In genomic region chr4:21005647-21006046, GRCh38 we compare ENCODE assay signal across 35 cellular contexts.
DNase-seq lines count a peak whose midpoint lies in the region; ATAC-seq, FAIRE-seq and TF ChIP-seq lines count a peak whose summit lies in the region.
"Had no signal": no experiment of that assay in that cellular context is flagged by ENCODE, and none has a peak within 500 bp of the region (broad histone marks: within the 10 kb centered on the region; RNA-seq: fewer than 3 reads in every experiment).

No MANE protein-coding gene starts in this region.

- H2BK120ac ChIP-seq in IMR-90 (ENCODE audit: low read depth, low read length), result no peak overlapping the region
- no peak overlapping the region for H2BK120ac ChIP-seq in H1 (replicated peaks; ENCODE audit: low read depth, low read length)

- H2AFZ ChIP-seq in HepG2 (ENCODE audit: low read length) (no peak overlapping the region), IMR-90 (replicated peaks; ENCODE audit: low read length, poor library complexity) (no peak overlapping the region), K562 (ENCODE audit: low read depth, low read length) (no peak overlapping the region), H1 (ENCODE audit: low read length) (no peak overlapping the region)

- no peaks in the 10 kb centered on the region; the same call in 1 of the 2 replicates for H3K23me2 ChIP-seq in H1 (ENCODE audit: low read depth, low read length)

- H3K27ac ChIP-seq in HepG2 (ENCODE audit: extremely low read length, insufficient read depth, low read length) (no peak overlapping the region), right lobe of liver (no peak overlapping the region), IMR-90 (ENCODE audit: insufficient read depth, low read length) (no peak overlapping the region), K562 (ENCODE audit: extremely low read depth, low read depth, low read length) (no peak overlapping the region), H1 (ENCODE audit: low read depth, low read length) (no peak overlapping the region)
- H3K27ac ChIP-seq: 22Rv1; A549; BLaER1; BLaER1 treated with 17β-estradiol and CSF1 and Interleukin-3, amounts not matched to agents 10 nM and 100 nM; C4-2B had no signal

- POLR2A ChIA-PET in HepG2 (lab: Yijun Ruan, JAX) (no interaction called here), IMR-90 (lab: Charles Lee; ENCODE audit: unreplicated experiment) (no interaction called here), K562 (lab: Yijun Ruan, JAX) (no interaction called here), H1 (lab: Charles Lee; ENCODE audit: partially characterized antibody) (no interaction called here)

- no peak overlapping the region for H3K14ac ChIP-seq in IMR-90 (replicated peaks; ENCODE audit: low read depth, low read length)
- H3K14ac ChIP-seq in H1 (ENCODE audit: insufficient read length), result no peak overlapping the region

- H3K23ac ChIP-seq in IMR-90 (ENCODE audit: low read depth, low read length) (no peak overlapping the region), H1 (ENCODE audit: insufficient read length) (no peak overlapping the region)

- H4K91ac ChIP-seq in IMR-90 (ENCODE audit: insufficient read depth, low read depth, low read length) (no peak overlapping the region), H1 (replicated peaks; ENCODE audit: insufficient read length, low read length) (no peak overlapping the region)

- intact Hi-C loops in HepG2 (cut with micrococcal nuclease; ENCODE audit: unreplicated experiment), result no loop called here
- intact Hi-C loops in right lobe of liver (cut with DNase I), result no loop called here
- intact Hi-C loops in IMR-90 (cut with micrococcal nuclease), result no loop called here
- intact Hi-C loops in K562 (cut with micrococcal nuclease), result no loop called here

- no peak for TF ChIP-seq CTCF in HepG2 (CRISPR knock-in tag; IDR thresholded peaks at IDR 0.05)
- TF ChIP-seq CTCF in right lobe of liver (IDR thresholded peaks at IDR 0.05), result no peak
- no peak for TF ChIP-seq CTCF in IMR-90 (conservative IDR thresholded peaks at IDR 0.05; ENCODE audit: low read depth, low read length)
- TF ChIP-seq CTCF in K562 (IDR thresholded peaks at IDR 0.05 in 2 of 3, conservative IDR thresholded peaks at IDR 0.05 in 1 of 3; ENCODE audit: insufficient read depth in 2 of 3, low read depth in 1 of 3, low read length in 3 of 3), result no peak
- no peak for TF ChIP-seq CTCF in H1 (IDR thresholded peaks at IDR 0.05; ENCODE audit: control extremely low read depth in 1 of 3, insufficient read depth in 1 of 3, low read depth in 1 of 3, low read length in 3 of 3)

- H2BK12ac ChIP-seq in H1 (ENCODE audit: low read depth, low read length), result no peak overlapping the region

- H2BK20ac ChIP-seq in IMR-90 (ENCODE audit: low read depth, low read length), result no peak overlapping the region
- no peak overlapping the region for H2BK20ac ChIP-seq in H1 (ENCODE audit: low read length)

- H2BK15ac ChIP-seq in IMR-90 (ENCODE audit: low read depth, low read length), result no peak overlapping the region
- H2BK15ac ChIP-seq in H1 (ENCODE audit: low read length), result no peak overlapping the region

- dilution Hi-C loops in IMR-90 (cut with HindIII; ENCODE audit: low sequenced_read_pairs, unreplicated experiment), result no loop called here

- no peak for DNase-seq in HepG2 (ENCODE audit: low spot score)
- no peak for DNase-seq in right lobe of liver
- no peak for DNase-seq in IMR-90
- DNase-seq in K562 (ENCODE audit: extremely low read depth in 1 of 4, low spot score in 3 of 4), result no peak
- no peak for DNase-seq in H1 (ENCODE audit: low read depth in 1 of 2, low spot score in 2 of 2)
- DNase-seq: 8988T; ACHN; AML-193; BE2C; C1 segment of cervical spinal cord; Caco-2; Calu3; CD4-positive, alpha-beta memory T cell; CD4-positive, alpha-beta T cell; CD4-positive, CD25-positive, alpha-beta regulatory T cell; CD8-positive, alpha-beta memory T cell; CD8-positive, alpha-beta T cell; COR-L47; DMS 273 treated with DMSO at 0.1 percent for 48 hours; DMS153; DMS53; DMS79; DMS79 treated with DMSO at 0.1 percent for 48 hours; DND-41; EL had no signal

- no peak for TF ChIP-seq EP300 in HepG2 (IDR thresholded peaks at IDR 0.05; ENCODE audit: low read depth in 2 of 2, low read length in 2 of 2)
- TF ChIP-seq EP300 in HepG2 (CRISPR knock-in tag; IDR thresholded peaks at IDR 0.05; ENCODE audit: borderline replicate concordance), result no peak
- TF ChIP-seq EP300 in K562 (IDR thresholded peaks at IDR 0.05; ENCODE audit: low read length), result no peak
- no peak for TF ChIP-seq EP300 in H1 (IDR thresholded peaks at IDR 0.05; ENCODE audit: borderline replicate concordance in 1 of 2, low read depth in 2 of 2, low read length in 2 of 2)

- no peak overlapping the region for H3K4ac ChIP-seq in IMR-90 (ENCODE audit: low read depth, low read length)
- no peak overlapping the region for H3K4ac ChIP-seq in H1 (replicated peaks; ENCODE audit: insufficient read length, low read depth, low read length)

- H4K20me1 ChIP-seq in HepG2 (ENCODE audit: insufficient read depth, low read length) (no peaks in the 10 kb centered on the region), IMR-90 (ENCODE audit: insufficient read depth, low read length) (no peaks in the 10 kb centered on the region), K562 (replicated peaks; ENCODE audit: control insufficient read depth, insufficient read depth, low read length) (no peaks in the 10 kb centered on the region), H1 (replicated peaks in 1 of 2; ENCODE audit: control insufficient read depth in 1 of 2, insufficient read depth in 2 of 2, low read length in 2 of 2) (no peaks in the 10 kb centered on the region)
- H4K20me1 ChIP-seq: BLaER1; BLaER1 treated with 17β-estradiol and CSF1 and Interleukin-3, amounts not matched to agents 10 nM and 100 nM had no signal

- no peaks in the 10 kb centered on the region for H3K79me2 ChIP-seq in HepG2 (ENCODE audit: insufficient read depth, low read length)
- H3K79me2 ChIP-seq in K562 (ENCODE audit: control insufficient read depth, insufficient read depth, low read length), result no peaks in the 10 kb centered on the region
- H3K79me2 ChIP-seq in H1 (ENCODE audit: control insufficient read depth in 1 of 2, insufficient read depth in 2 of 2, low read length in 2 of 2), result no peaks in the 10 kb centered on the region

- H2BK5ac ChIP-seq in IMR-90 (ENCODE audit: low read depth, low read length, poor library complexity, severe bottlenecking) (no peak overlapping the region), H1 (ENCODE audit: low read depth, low read length) (no peak overlapping the region)

- TF ChIP-seq RAD21 in HepG2 (CRISPR knock-in tag; IDR thresholded peaks at IDR 0.05), result no peak
- TF ChIP-seq RAD21 in IMR-90 (IDR thresholded peaks at IDR 0.05; ENCODE audit: low read length), result no peak
- no peak for TF ChIP-seq RAD21 in K562 (CRISPR knock-in tag; conservative IDR thresholded peaks at IDR 0.05 in 1 of 2, IDR thresholded peaks at IDR 0.05 in 1 of 2)
- TF ChIP-seq RAD21 in H1 (IDR thresholded peaks at IDR 0.05 in 1 of 2, conservative IDR thresholded peaks at IDR 0.05 in 1 of 2; ENCODE audit: low read depth in 2 of 2, low read length in 2 of 2), result no peak

- no peak overlapping the region for H3K56ac ChIP-seq in IMR-90 (ENCODE audit: extremely low read depth, insufficient read depth, low read length)
- H3K56ac ChIP-seq in H1 (replicated peaks; ENCODE audit: insufficient read length, low read depth, low read length), result no peak overlapping the region

- no peak for FAIRE-seq in HepG2 (lab: Jason Lieb, UNC)
- no peak for FAIRE-seq in K562 (lab: Jason Lieb, UNC)
- no peak for FAIRE-seq in H1 (lab: Jason Lieb, UNC)
- FAIRE-seq: A204.1, A549, D721Med had no signal

- H3K4me3 ChIP-seq in HepG2 (replicated peaks in 1 of 3; ENCODE audit: insufficient read depth in 1 of 3, low read depth in 2 of 3, low read length in 3 of 3) (no peak overlapping the region), right lobe of liver (no peak overlapping the region), IMR-90 (ENCODE audit: insufficient read depth, low read depth, low read length) (no peak overlapping the region), K562 (no peak overlapping the region), H1 (ENCODE audit: extremely low read depth in 1 of 4, insufficient read depth in 2 of 4, low read depth in 3 of 4, low read length in 4 of 4) (no peak overlapping the region)
- H3K4me3 ChIP-seq: A549; BLaER1; BLaER1 treated with 17β-estradiol and CSF1 and Interleukin-3, amounts not matched to agents 10 nM and 100 nM had no signal

- H4K5ac ChIP-seq in IMR-90 (ENCODE audit: low read depth, low read length) (no peak overlapping the region), H1 (ENCODE audit: insufficient read length, low read depth, low read length) (no peak overlapping the region)

- H3K18ac ChIP-seq in IMR-90 (ENCODE audit: low read depth, low read length) (no peak overlapping the region), H1 (ENCODE audit: extremely low read depth, low read length) (no peak overlapping the region)

- H3K4me1 ChIP-seq in HepG2 (ENCODE audit: insufficient read depth, low read length) (no peaks in the 10 kb centered on the region), right lobe of liver (no peaks in the 10 kb centered on the region), IMR-90 (ENCODE audit: control insufficient read depth, insufficient read depth, low read length) (no peaks in the 10 kb centered on the region), K562 (replicated peaks in 1 of 2; ENCODE audit: control insufficient read depth in 2 of 2, insufficient read depth in 2 of 2, low read length in 2 of 2) (no peaks in the 10 kb centered on the region), H1 (replicated peaks in 1 of 4; ENCODE audit: control insufficient read depth in 3 of 4, insufficient read depth in 4 of 4, low read length in 3 of 4) (no peaks in the 10 kb centered on the region)
- H3K4me1 ChIP-seq: A549, BE2C, BLaER1, Caco-2 had no signal

- BruUV-seq in HepG2 (replicated peaks; lab: Mats Ljungman, UMichigan) (no TSS peak), IMR-90 (replicated peaks; lab: Mats Ljungman, UMichigan) (no TSS peak), K562 (replicated peaks; lab: Mats Ljungman, UMichigan) (no TSS peak)

- 24% methylated on average over 4 of the region's 4 CpGs for WGBS in HepG2 (ENCODE audit: low lambda C conversion rate)
- 51% methylated on average over 4 of the region's 4 CpGs for WGBS in right lobe of liver (ENCODE audit: insufficient coverage, low coverage, low lambda C conversion rate, missing lambda C conversion rate)
- no CpG with 5 or more reads among the region's 4 CpGs for WGBS in IMR-90 (ENCODE audit: extremely low coverage in 2 of 2, insufficient read length in 1 of 2), 2 experiments
- WGBS in K562 (ENCODE audit: insufficient coverage, low coverage, missing lambda C conversion rate), result 1% methylated on average over 4 of the region's 4 CpGs
- WGBS in H1 (ENCODE audit: extremely low coverage in 1 of 2, insufficient coverage in 1 of 2, insufficient read length in 1 of 2, insufficient replicate concordance in 2 of 2, low coverage in 1 of 2, low lambda C conversion rate in 2 of 2, missing lambda C conversion rate in 1 of 2), 2 experiments, result 92% methylated on average over 4 of the region's 4 CpGs; no CpG with 5 or more reads in 1 of the 2 experiments

- no peak overlapping the region for H2AK5ac ChIP-seq in IMR-90 (ENCODE audit: low read depth, low read length)
- no peak overlapping the region for H2AK5ac ChIP-seq in H1 (ENCODE audit: low read depth, low read length)

- TF ChIP-seq POLR2A in HepG2 (IDR thresholded peaks at IDR 0.05; ENCODE audit: insufficient read depth in 1 of 2, low read depth in 2 of 2, low read length in 2 of 2) (no peak), right lobe of liver (IDR thresholded peaks at IDR 0.05) (no peak), IMR-90 (IDR thresholded peaks at IDR 0.05; ENCODE audit: low read depth, low read length) (no peak), K562 (conservative IDR thresholded peaks at IDR 0.05) (no peak), H1 (IDR thresholded peaks at IDR 0.05; ENCODE audit: control extremely low read depth in 1 of 2, low read depth in 2 of 2, low read length in 2 of 2) (no peak)

- H3K4me2 ChIP-seq in HepG2 (ENCODE audit: low read depth, low read length) (no peak overlapping the region), IMR-90 (ENCODE audit: low read depth, low read length) (no peak overlapping the region), K562 (ENCODE audit: insufficient read depth, low read length) (no peak overlapping the region), H1 (ENCODE audit: insufficient read depth in 1 of 2, low read depth in 2 of 2, low read length in 2 of 2) (no peak overlapping the region)
- H3K4me2 ChIP-seq: A549; BLaER1; BLaER1 treated with 17β-estradiol and CSF1 and Interleukin-3, amounts not matched to agents 10 nM and 100 nM had no signal

- H3K27me3 ChIP-seq in HepG2 (ENCODE audit: control insufficient read depth in 1 of 2, insufficient read depth in 2 of 2, low read length in 2 of 2) (no peaks in the 10 kb centered on the region), right lobe of liver (no peaks in the 10 kb centered on the region), IMR-90 (ENCODE audit: control insufficient read depth, insufficient read depth, low read length) (no peaks in the 10 kb centered on the region), K562 (ENCODE audit: control insufficient read depth in 2 of 2, insufficient read depth in 2 of 2, low read length in 2 of 2) (no peaks in the 10 kb centered on the region), H1 (replicated peaks in 1 of 4; ENCODE audit: control insufficient read depth in 3 of 4, extremely low read depth in 1 of 4, insufficient read depth in 3 of 4, low read length in 3 of 4) (no peaks in the 10 kb centered on the region)
- H3K27me3 ChIP-seq: BE2C; BLaER1; BLaER1 treated with 17β-estradiol and CSF1 and Interleukin-3, amounts not matched to agents 10 nM and 100 nM had no signal

- H4K8ac ChIP-seq in IMR-90 (ENCODE audit: low read depth in 2 of 2, low read length in 2 of 2) (no peak overlapping the region), H1 (ENCODE audit: extremely low read depth, insufficient read depth, low read length) (no peak overlapping the region)

- H3K79me1 ChIP-seq in IMR-90 (ENCODE audit: low read depth in 1 of 2, low read length in 2 of 2) (no peaks in the 10 kb centered on the region), H1 (ENCODE audit: low read depth, low read length) (no peaks in the 10 kb centered on the region)

- no peaks in the 10 kb centered on the region for H3K9me1 ChIP-seq in IMR-90 (ENCODE audit: insufficient read depth, low read length)
- H3K9me1 ChIP-seq in K562 (ENCODE audit: control insufficient read depth, insufficient read depth, low read length), result no peaks in the 10 kb centered on the region

- CTCF ChIA-PET in HepG2 (lab: Yijun Ruan, JAX; ENCODE audit: low intra/inter-chr PET ratio, low total read pairs) (no interaction called here), IMR-90 (lab: Yijun Ruan, JAX) (no interaction called here), K562 (lab: Yijun Ruan, JAX; ENCODE audit: low intra/inter-chr PET ratio) (no interaction called here), H1 (lab: Charles Lee; ENCODE audit: partially characterized antibody) (interaction anchor here (1.5 kb wide), 1 partner anchor 14 kb away, joined by 3 read pairs; no protein-coding TSS in a partner anchor)

- peaks cover 9% of the 10 kb centered on the region; the same call in 1 of the 2 replicates for H3K9me3 ChIP-seq in HepG2 (ENCODE audit: low read length)
- H3K9me3 ChIP-seq in right lobe of liver, result no peaks in the 10 kb centered on the region
- H3K9me3 ChIP-seq in IMR-90 (ENCODE audit: control insufficient read depth, insufficient read depth, low read length), result peaks cover 4% of the 10 kb centered on the region
- no peaks in the 10 kb centered on the region for H3K9me3 ChIP-seq in K562 (replicated peaks; ENCODE audit: control insufficient read depth, insufficient read depth, low read depth, low read length)
- H3K9me3 ChIP-seq in H1 (ENCODE audit: insufficient read depth in 2 of 2, low read depth in 1 of 2, low read length in 1 of 2), result peaks cover 0 to 2% of the 10 kb centered on the region in 2 experiments; a peak in 1 of 4 replicates
- H3K9me3 ChIP-seq: A549; BE2C; BLaER1; BLaER1 treated with 17β-estradiol and CSF1 and Interleukin-3, amounts not matched to agents 10 nM and 100 nM; Caco-2 had no signal

- H3K9ac ChIP-seq in HepG2 (ENCODE audit: insufficient read depth, low read depth, low read length) (no peak overlapping the region), IMR-90 (ENCODE audit: low read depth, low read length) (no peak overlapping the region), K562 (ENCODE audit: insufficient read depth in 1 of 2, low read depth in 2 of 2, low read length in 2 of 2) (no peak overlapping the region), H1 (replicated peaks in 1 of 4; ENCODE audit: extremely low read depth in 1 of 4, low read depth in 3 of 4, low read length in 3 of 4) (no peak overlapping the region)
- H3K9ac ChIP-seq: BLaER1; BLaER1 treated with 17β-estradiol and CSF1 and Interleukin-3, amounts not matched to agents 10 nM and 100 nM had no signal

- H2AK9ac ChIP-seq in IMR-90 (replicated peaks; ENCODE audit: low read depth, low read length, poor library complexity), result no peak overlapping the region

- in situ Hi-C loops in HepG2 (cut with HindIII; ENCODE audit: extremely low pct_ligation_motif_present, low pct_unique_long_range_greater_than_20kb) (no loop called here), IMR-90 (cut with MboI; ENCODE audit: low sequenced_read_pairs) (no loop called here), K562 (cut with MboI) (no loop called here)

- H3K36me3 ChIP-seq in HepG2 (replicated peaks in 1 of 2; ENCODE audit: control insufficient read depth in 1 of 2, insufficient read depth in 2 of 2, low read length in 2 of 2) (no peaks in the 10 kb centered on the region), right lobe of liver (no peaks in the 10 kb centered on the region), IMR-90 (ENCODE audit: control insufficient read depth, insufficient read depth, low read length) (no peaks in the 10 kb centered on the region), K562 (ENCODE audit: control insufficient read depth, insufficient read depth, low read length) (no peaks in the 10 kb centered on the region), H1 (ENCODE audit: control insufficient read depth in 2 of 4, insufficient read depth in 4 of 4, low read length in 3 of 4) (no peaks in the 10 kb centered on the region)
- H3K36me3 ChIP-seq: BE2C; BLaER1; BLaER1 treated with 17β-estradiol and CSF1 and Interleukin-3, amounts not matched to agents 10 nM and 100 nM had no signal

- ATAC-seq in HepG2 (no peak), right lobe of liver (no peak), IMR-90 (ENCODE audit: low read depth) (no peak), K562 (no peak), GM18873 (IDR thresholded peaks at IDR 0.05; ENCODE audit: low FRiP score, unreplicated experiment) (no peak), HG03342 (IDR thresholded peaks at IDR 0.05; ENCODE audit: unreplicated experiment) (no peak), HG03432 (IDR thresholded peaks at IDR 0.05; ENCODE audit: unreplicated experiment) (no peak)
- ATAC-seq: A549; CD8-positive, alpha-beta T cell had no signal

Comparison
In these comparisons a context has a peak if more than half of its experiments do, and no peak if none do; other contexts are left out.
1. Of the 241 proteins assayed by ChIP-seq in both HepG2 and K562: peak only in HepG2: none; only in K562: none; in both: CEBPB; in neither: 239; mixed calls (peak in some experiments, not most) for 1.